Comparison of ENCODE assay signal across 1 cellular context in the genomic region with DNA sequence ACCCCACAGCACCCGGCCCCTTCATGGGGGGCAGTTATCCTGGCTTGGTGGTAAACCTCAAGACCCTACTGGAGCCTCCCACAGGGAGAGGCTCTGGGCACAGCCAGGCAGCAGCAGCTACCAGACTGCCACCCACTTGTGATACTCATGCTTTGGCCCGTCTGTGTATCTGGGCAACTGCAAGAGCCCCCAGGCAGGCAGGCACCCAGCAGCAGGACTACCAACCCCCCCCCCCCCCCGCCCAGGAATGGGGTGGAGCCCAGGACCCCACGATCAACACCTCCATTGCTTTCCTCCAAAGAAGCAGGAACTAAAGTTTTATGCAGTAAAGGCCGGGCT.
TF ChIP-seq lines count a peak whose summit lies in the region.

No MANE protein-coding gene starts in this region.

TF ChIP-seq in IMR-90, 13 proteins besides CTCF, POLR2A, EP300 and RAD21 (continued from another document):
- TF ChIP-seq RFX5 (IDR thresholded peaks at IDR 0.05; ENCODE audit: low read depth, low read length) (no peak), CHD1 (IDR thresholded peaks at IDR 0.05; ENCODE audit: low read depth, low read length) (no peak), SMC3 (IDR thresholded peaks at IDR 0.05; ENCODE audit: low read depth, low read length) (no peak), MAZ (IDR thresholded peaks at IDR 0.05; ENCODE audit: borderline replicate concordance, low read depth, low read length) (no peak), MXI1 (IDR thresholded peaks at IDR 0.05; ENCODE audit: borderline replicate concordance, low read depth, low read length) (no peak), FOS (IDR thresholded peaks at IDR 0.05; ENCODE audit: low read depth, low read length) (no peak), RCOR1 (IDR thresholded peaks at IDR 0.05; ENCODE audit: insufficient replicate concordance, low read length) (no peak), MAFK (IDR thresholded peaks at IDR 0.05; ENCODE audit: low read depth, low read length) (no peak)
- TF ChIP-seq, protein P1, sequence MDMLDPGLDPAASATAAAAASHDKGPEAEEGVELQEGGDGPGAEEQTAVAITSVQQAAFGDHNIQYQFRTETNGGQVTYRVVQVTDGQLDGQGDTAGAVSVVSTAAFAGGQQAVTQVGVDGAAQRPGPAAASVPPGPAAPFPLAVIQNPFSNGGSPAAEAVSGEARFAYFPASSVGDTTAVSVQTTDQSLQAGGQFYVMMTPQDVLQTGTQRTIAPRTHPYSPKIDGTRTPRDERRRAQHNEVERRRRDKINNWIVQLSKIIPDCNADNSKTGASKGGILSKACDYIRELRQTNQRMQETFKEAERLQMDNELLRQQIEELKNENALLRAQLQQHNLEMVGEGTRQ (IDR thresholded peaks at IDR 0.05; ENCODE audit: low read depth, low read length): no peak
- TF ChIP-seq, protein P2, sequence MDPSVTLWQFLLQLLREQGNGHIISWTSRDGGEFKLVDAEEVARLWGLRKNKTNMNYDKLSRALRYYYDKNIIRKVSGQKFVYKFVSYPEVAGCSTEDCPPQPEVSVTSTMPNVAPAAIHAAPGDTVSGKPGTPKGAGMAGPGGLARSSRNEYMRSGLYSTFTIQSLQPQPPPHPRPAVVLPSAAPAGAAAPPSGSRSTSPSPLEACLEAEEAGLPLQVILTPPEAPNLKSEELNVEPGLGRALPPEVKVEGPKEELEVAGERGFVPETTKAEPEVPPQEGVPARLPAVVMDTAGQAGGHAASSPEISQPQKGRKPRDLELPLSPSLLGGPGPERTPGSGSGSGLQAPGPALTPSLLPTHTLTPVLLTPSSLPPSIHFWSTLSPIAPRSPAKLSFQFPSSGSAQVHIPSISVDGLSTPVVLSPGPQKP (IDR thresholded peaks at IDR 0.05; ENCODE audit: borderline replicate concordance, low read depth, low read length): no peak
